ENCODE assay signal across 2 cellular contexts in genomic region chr20:36079486-36079885, GRCh38.
TF ChIP-seq lines count a peak whose summit lies in the region.

No MANE protein-coding gene starts in this region.

TF ChIP-seq in SK-N-SH treated with all-trans-retinoic acid at 6 μM for 48 hours, 23 proteins besides CTCF, POLR2A, EP300 and RAD21:
- TF ChIP-seq TSHZ2 (CRISPR knock-in tag; IDR thresholded peaks at IDR 0.05) (no peak), ZNF8 (CRISPR knock-in tag; IDR thresholded peaks at IDR 0.05) (peak; percentile 94), CSDC2 (CRISPR knock-in tag; IDR thresholded peaks at IDR 0.05) (no peak)
TF ChIP-seq in SK-N-SH treated with all-trans-retinoic acid at 6 μM for 48 hours: peak in this region for 1.

TF ChIP-seq in K562, 482 proteins besides CTCF, POLR2A, EP300 and RAD21 (continued from another document):
- TF ChIP-seq RBM25 (IDR thresholded peaks at IDR 0.05; ENCODE audit: low read depth, low read length, severe bottlenecking) (peak; percentile 39), ZNF318 (IDR thresholded peaks at IDR 0.05; ENCODE audit: borderline replicate concordance in 1 of 2, low read depth in 1 of 2) (no peak), L3MBTL2 (IDR thresholded peaks at IDR 0.05) (no peak), ARID4B (CRISPR knock-in tag; IDR thresholded peaks at IDR 0.05) (no peak), GATAD2B (IDR thresholded peaks at IDR 0.05; ENCODE audit: borderline replicate concordance) (no peak), CBX3 (IDR thresholded peaks at IDR 0.05; ENCODE audit: borderline replicate concordance in 1 of 2, low read length in 2 of 2) (peak in 1 of 2 experiments; percentile 33; a peak in 1 of 3 replicates), GABPB2 (CRISPR knock-in tag; conservative IDR thresholded peaks at IDR 0.05) (no peak), ARID3B (CRISPR knock-in tag; IDR thresholded peaks at IDR 0.05; ENCODE audit: borderline replicate concordance) (no peak), CAMTA2 (CRISPR knock-in tag; conservative IDR thresholded peaks at IDR 0.05) (no peak), ZNF146 (CRISPR knock-in tag; IDR thresholded peaks at IDR 0.05; ENCODE audit: unreplicated experiment) (peak; percentile 85), ZNF316 (IDR thresholded peaks at IDR 0.05) (no peak), HOMEZ (CRISPR knock-in tag; IDR thresholded peaks at IDR 0.05) (no peak), ZEB2 (IDR thresholded peaks at IDR 0.05) (no peak), POLR2B (IDR thresholded peaks at IDR 0.05; ENCODE audit: low read depth, partially characterized antibody) (no peak), SMARCE1 (IDR thresholded peaks at IDR 0.05) (no peak)
